Comparison of ENCODE assay signal across 8 cellular contexts in the genomic region with DNA sequence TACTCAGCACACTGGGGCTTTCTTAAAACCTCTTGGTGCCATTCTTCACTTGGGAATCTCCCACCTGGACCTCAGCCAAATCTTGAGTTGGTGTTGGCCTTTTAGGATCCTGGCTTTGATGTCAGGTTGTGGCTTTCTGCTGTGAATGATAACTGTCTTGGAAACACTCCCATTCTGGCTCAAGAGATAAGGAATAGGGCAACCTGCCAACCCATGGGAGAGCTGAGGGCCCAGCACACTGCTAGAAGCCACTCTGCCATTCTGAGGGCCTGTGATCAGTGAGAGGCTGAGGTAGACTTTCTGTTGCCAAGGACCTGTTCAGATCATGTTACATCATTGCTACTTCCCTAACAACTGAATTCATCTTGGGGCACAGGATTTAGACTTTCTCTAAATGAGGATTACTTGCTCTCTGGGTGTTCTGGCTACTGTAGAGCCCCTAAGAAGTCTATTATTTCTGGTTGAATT. TPM values are rescaled to one million over a fixed set of nuclear protein-coding genes. Genes with fewer than 3 reads are reported as not detected.
DNase-seq lines count a peak whose midpoint lies in the region; ATAC-seq and TF ChIP-seq lines count a peak whose summit lies in the region.

No MANE protein-coding gene starts in this region.

- no peak overlapping the region for H3K4me3 Mint-ChIP-seq in MCF 10A (ENCODE audit: unreplicated experiment)
- no peak overlapping the region for H3K4me3 Mint-ChIP-seq in endodermal cell

- H3K4me1 ChIP-seq in endodermal cell (ENCODE audit: control insufficient read depth, insufficient read depth, low read length), result no peaks in the 10 kb centered on the region
- no peaks in the 10 kb centered on the region for H3K4me1 ChIP-seq in A673 (ENCODE audit: insufficient read depth, low read length, poor library complexity, severe bottlenecking)

- H3K27ac ChIP-seq in endodermal cell (ENCODE audit: low read depth, low read length), result no peak overlapping the region
- H3K27ac ChIP-seq in A673 (ENCODE audit: low read depth, low read length, poor library complexity, severe bottlenecking), result no peak overlapping the region

- TF ChIP-seq CTCF in MCF 10A (IDR thresholded peaks at IDR 0.05; ENCODE audit: unreplicated experiment) (no peak), endodermal cell (conservative IDR thresholded peaks at IDR 0.05) (no peak), A673 (conservative IDR thresholded peaks at IDR 0.05; ENCODE audit: low read depth, low read length) (no peak)

- POLR2A ChIA-PET in HEK293T (lab: Yijun Ruan, JAX) (no interaction called here), MCF 10A (lab: Yijun Ruan, JAX) (no interaction called here), A673 (lab: Charles Lee; ENCODE audit: low non-redundant PET) (no interaction called here)

- H3K9ac ChIP-seq in endodermal cell (ENCODE audit: extremely low read depth, low read length, poor library complexity, severe bottlenecking), result no peak overlapping the region

- ATAC-seq in GM18867 (IDR thresholded peaks at IDR 0.05; ENCODE audit: unreplicated experiment), result peak; percentile 50

- H3K9me3 ChIP-seq in endodermal cell (ENCODE audit: control insufficient read depth, low read length) (no peaks in the 10 kb centered on the region), A673 (ENCODE audit: low read depth, low read length, poor library complexity, severe bottlenecking) (no peaks in the 10 kb centered on the region)

- CTCF ChIA-PET in HEK293T (lab: Yijun Ruan, JAX) (no interaction called here), MCF 10A (lab: Yijun Ruan, JAX) (no interaction called here), A673 (lab: Charles Lee) (interaction anchor here (0.5 kb wide), 1 partner anchor 12 kb away, joined by 6 read pairs; no protein-coding TSS in a partner anchor)

- peak; percentile 28 for DNase-seq in HEK293T (ENCODE audit: extremely low spot score)
- DNase-seq in NCI-H187 treated with DMSO at 0.1 percent for 48 hours (lab: John Stamatoyannopoulos, UW), result peak; percentile 55
- DNase-seq in glomerular visceral epithelial cell (ENCODE audit: extremely low spot score), result peak; percentile 64
- DNase-seq in MCF 10A (ENCODE audit: unreplicated experiment), result no peak
- DNase-seq in germinal center (ENCODE audit: low spot score), result no peak
- DNase-seq in endodermal cell, result no peak
- DNase-seq in A673 (ENCODE audit: low spot score), result no peak

- H3K27me3 ChIP-seq in endodermal cell (ENCODE audit: control insufficient read depth, insufficient read depth, low read length, poor library complexity, severe bottlenecking) (no peaks in the 10 kb centered on the region), A673 (replicated peaks; ENCODE audit: insufficient read depth, low read depth, low read length, poor library complexity) (no peaks in the 10 kb centered on the region)

- H3K27me3 Mint-ChIP-seq in MCF 10A (ENCODE audit: insufficient read depth, unreplicated experiment), result no peaks in the 10 kb centered on the region
- no peaks in the 10 kb centered on the region for H3K27me3 Mint-ChIP-seq in endodermal cell (ENCODE audit: insufficient read depth)

- BruUV-seq in MCF 10A (replicated peaks; lab: Mats Ljungman, UMichigan), result no TSS peak
- no TSS peak for BruUV-seq in A673 (replicated peaks; lab: Mats Ljungman, UMichigan)

- H3K4me1 Mint-ChIP-seq in MCF 10A (ENCODE audit: insufficient read depth, unreplicated experiment), result peaks cover 7% of the 10 kb centered on the region
- no peaks in the 10 kb centered on the region for H3K4me1 Mint-ChIP-seq in endodermal cell

- H3K4me3 ChIP-seq in endodermal cell (ENCODE audit: low read length) (no peak overlapping the region), A673 (ENCODE audit: low read depth, low read length, poor library complexity, severe bottlenecking) (no peak overlapping the region)

- H3K9me3 Mint-ChIP-seq in MCF 10A (ENCODE audit: unreplicated experiment), result no peaks in the 10 kb centered on the region
- no peaks in the 10 kb centered on the region for H3K9me3 Mint-ChIP-seq in endodermal cell

- H3K36me3 ChIP-seq in endodermal cell (ENCODE audit: control insufficient read depth, insufficient read depth, low read length), result no peaks in the 10 kb centered on the region
- no peaks in the 10 kb centered on the region for H3K36me3 ChIP-seq in A673 (ENCODE audit: insufficient read depth, low read length, poor library complexity, severe bottlenecking)

- H3K27ac Mint-ChIP-seq in MCF 10A (ENCODE audit: low read depth, unreplicated experiment) (no peak overlapping the region), endodermal cell (no peak overlapping the region)

- H3K36me3 Mint-ChIP-seq in MCF 10A (ENCODE audit: insufficient read depth, unreplicated experiment) (no peaks in the 10 kb centered on the region), endodermal cell (ENCODE audit: low read depth) (peaks cover 9% of the 10 kb centered on the region)

- intact Hi-C loops in MCF 10A (cut with micrococcal nuclease), result no loop called here
- intact Hi-C loops in A673 (cut with micrococcal nuclease; ENCODE audit: unreplicated experiment), result no loop called here

TF ChIP-seq in HEK293T, 16 proteins besides CTCF, POLR2A, EP300 and RAD21:
- TF ChIP-seq, protein P1, sequence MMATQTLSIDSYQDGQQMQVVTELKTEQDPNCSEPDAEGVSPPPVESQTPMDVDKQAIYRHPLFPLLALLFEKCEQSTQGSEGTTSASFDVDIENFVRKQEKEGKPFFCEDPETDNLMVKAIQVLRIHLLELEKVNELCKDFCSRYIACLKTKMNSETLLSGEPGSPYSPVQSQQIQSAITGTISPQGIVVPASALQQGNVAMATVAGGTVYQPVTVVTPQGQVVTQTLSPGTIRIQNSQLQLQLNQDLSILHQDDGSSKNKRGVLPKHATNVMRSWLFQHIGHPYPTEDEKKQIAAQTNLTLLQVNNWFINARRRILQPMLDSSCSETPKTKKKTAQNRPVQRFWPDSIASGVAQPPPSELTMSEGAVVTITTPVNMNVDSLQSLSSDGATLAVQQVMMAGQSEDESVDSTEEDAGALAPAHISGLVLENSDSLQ (IDR thresholded peaks at IDR 0.05), result no peak
- TF ChIP-seq ELF4 (IDR thresholded peaks at IDR 0.05) (no peak), ARNT (IDR thresholded peaks at IDR 0.05) (no peak), LEF1 (IDR thresholded peaks at IDR 0.05; ENCODE audit: borderline replicate concordance) (no peak), BHLHE40 (IDR thresholded peaks at IDR 0.05; ENCODE audit: borderline replicate concordance) (no peak), TARDBP (IDR thresholded peaks at IDR 0.05) (no peak), FOXA1 (IDR thresholded peaks at IDR 0.05) (no peak), FOXK2 (IDR thresholded peaks at IDR 0.05) (no peak), SP1 (IDR thresholded peaks at IDR 0.05) (no peak), ZNF384 (IDR thresholded peaks at IDR 0.05) (no peak), CTBP1 (IDR thresholded peaks at IDR 0.05; ENCODE audit: borderline replicate concordance) (no peak), HDGF (IDR thresholded peaks at IDR 0.05; ENCODE audit: borderline replicate concordance) (no peak), SUZ12 (IDR thresholded peaks at IDR 0.05) (no peak), FOXM1 (IDR thresholded peaks at IDR 0.05; ENCODE audit: borderline replicate concordance) (no peak), NFRKB (IDR thresholded peaks at IDR 0.05) (no peak), L3MBTL2 (conservative IDR thresholded peaks at IDR 0.05) (no peak)

RNA-seq across cellular contexts. Expression of a gene that starts 45.8 kb away (rescaled TPM):
- total RNA-seq in MCF 10A (2022) (0.35 and 1.2 TPM in 2 replicates), endodermal cell (10 to 100 TPM; 12.8 to 20.7 TPM), A673 (2021) (3.1 and 5.1 TPM in 2 replicates)
- 2.1 TPM for polyA plus RNA-seq in endodermal cell (2013, experiment 1 of 2)
- 4.3 TPM for polyA plus RNA-seq in endodermal cell (2013, experiment 2 of 2)

RNA-seq across cellular contexts. Expression of a gene that starts 48.4 kb away (rescaled TPM):
- total RNA-seq in MCF 10A (2022), result 73.1 and 86.0 TPM in 2 replicates
- total RNA-seq in endodermal cell, result 100 to 1,000 TPM in 1 of 2 donors, 10 to 100 TPM in 1; 84.1 to 103 TPM
- 68.5 TPM for polyA plus RNA-seq in endodermal cell (2013, experiment 1 of 2)
- polyA plus RNA-seq in endodermal cell (2013, experiment 2 of 2), result 68.6 TPM
- total RNA-seq in A673 (2021), result 59.9 and 67.5 TPM in 2 replicates

Comparison
In these comparisons a context has a peak if more than half of its experiments do, and no peak if none do; other contexts are left out.
1. DNase-seq: peak in HEK293T (single experiment), NCI-H187 treated with DMSO at 0.1 percent for 48 hours (single experiment) and glomerular visceral epithelial cell (single experiment); none in MCF 10A (single experiment), germinal center (single experiment), endodermal cell (single experiment) and A673 (single experiment).